In the genomic region with DNA sequence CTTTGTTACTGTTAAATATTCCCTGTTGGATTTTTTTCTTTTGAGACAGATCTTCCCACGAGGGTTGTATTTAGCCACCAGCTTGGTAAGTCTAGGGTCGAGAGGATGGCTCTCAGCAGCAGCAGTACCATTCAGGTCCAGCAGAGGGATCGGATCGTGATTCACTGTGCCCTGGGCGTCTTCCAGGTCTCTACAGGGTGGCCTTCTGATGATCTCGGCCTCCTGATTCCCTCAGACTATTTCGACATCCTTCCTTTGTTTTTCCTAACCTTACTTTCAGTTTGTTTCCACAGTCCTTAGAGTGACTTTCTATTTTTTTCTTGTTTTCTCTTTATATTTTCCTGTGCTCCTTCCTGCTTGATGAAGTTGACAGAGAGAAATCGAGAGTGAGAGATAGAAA, we compare ENCODE assay signal across 11 cellular contexts.
DNase-seq lines count a peak whose midpoint lies in the region; ATAC-seq, FAIRE-seq and TF ChIP-seq lines count a peak whose summit lies in the region.
"Had no signal": no experiment of that assay in that cellular context is flagged by ENCODE, and none has a peak within 500 bp of the region (broad histone marks: within the 10 kb centered on the region; RNA-seq: fewer than 3 reads in every experiment).

No MANE protein-coding gene starts in this region.

- no peaks in the 10 kb centered on the region for H3K27me3 Mint-ChIP-seq in natural killer cell (ENCODE audit: low read depth in 2 of 2)
- no peaks in the 10 kb centered on the region for H3K27me3 Mint-ChIP-seq in stimulated activated memory B cell treated with anti-CD40 and anti-IgM and Interleukin-4, amounts not matched to agents 10 μg/mL and 1 μg/mL and 100 μg/mL, for 72 hours

- no peak for FAIRE-seq in H54 (lab: Jason Lieb, UNC)

- peak; percentile 33 for TF ChIP-seq CTCF in C4-2B (conservative IDR thresholded peaks at IDR 0.05)
- TF ChIP-seq CTCF in natural killer cell (IDR thresholded peaks at IDR 0.05) = no peak

- ATAC-seq in natural killer cell = no peak
- ATAC-seq in stimulated activated memory B cell treated with anti-CD40 and anti-IgM and Interleukin-4, amounts not matched to agents 10 μg/mL and 1 μg/mL and 100 μg/mL, for 72 hours = no peak
- ATAC-seq in GM18519 (IDR thresholded peaks at IDR 0.05; ENCODE audit: low FRiP score, unreplicated experiment) = no peak
- ATAC-seq: activated naive CD4-positive, alpha-beta T cell treated with anti-CD3 and anti-CD28 coated beads, Interleukin-2, amount 50 U/mL, for 72 hours had no signal

- peak; percentile 52 for DNase-seq in H54 (ENCODE audit: insufficient read length, low spot score)
- peak; percentile 33 for DNase-seq in RPMI8226
- peak; percentile 19 for DNase-seq in germinal center (ENCODE audit: low spot score)
- DNase-seq in natural killer cell = no peak
- DNase-seq in SW480 (ENCODE audit: low spot score) = no peak
- DNase-seq: kidney glomerular epithelial cell had no signal

- intact Hi-C loops in natural killer cell (cut with micrococcal nuclease) = loop anchor here (10.0 kb wide), 2 partner anchors 549 to 939 kb away; no protein-coding TSS in a partner anchor

- peaks cover 78% of the 10 kb centered on the region for H3K36me3 Mint-ChIP-seq in natural killer cell
- peaks cover 83% of the 10 kb centered on the region for H3K36me3 Mint-ChIP-seq in stimulated activated memory B cell treated with anti-CD40 and anti-IgM and Interleukin-4, amounts not matched to agents 10 μg/mL and 1 μg/mL and 100 μg/mL, for 72 hours

- TF ChIP-seq POLR2A in H54 (IDR thresholded peaks at IDR 0.05; ENCODE audit: low read depth, low read length) = no peak

- H3K27ac ChIP-seq in C4-2B = no peak overlapping the region
- H3K27ac ChIP-seq: SK-N-MC had no signal

- H3K4me1 Mint-ChIP-seq in natural killer cell = peaks cover 0 to 5% of the 10 kb centered on the region in 2 donors
- H3K4me1 Mint-ChIP-seq in stimulated activated memory B cell treated with anti-CD40 and anti-IgM and Interleukin-4, amounts not matched to agents 10 μg/mL and 1 μg/mL and 100 μg/mL, for 72 hours = peaks cover 14% of the 10 kb centered on the region

- no peak overlapping the region for H3K4me3 Mint-ChIP-seq in natural killer cell
- H3K4me3 Mint-ChIP-seq in stimulated activated memory B cell treated with anti-CD40 and anti-IgM and Interleukin-4, amounts not matched to agents 10 μg/mL and 1 μg/mL and 100 μg/mL, for 72 hours = no peak overlapping the region

- H3K27ac Mint-ChIP-seq in natural killer cell = no peak overlapping the region
- H3K27ac Mint-ChIP-seq in stimulated activated memory B cell treated with anti-CD40 and anti-IgM and Interleukin-4, amounts not matched to agents 10 μg/mL and 1 μg/mL and 100 μg/mL, for 72 hours = no peak overlapping the region
- H3K27ac Mint-ChIP-seq: activated naive CD4-positive, alpha-beta T cell treated with anti-CD3 and anti-CD28 coated beads, Interleukin-2, amount 50 U/mL, for 72 hours had no signal

- peaks cover 26 to 31% of the 10 kb centered on the region in 2 donors for H3K9me3 Mint-ChIP-seq in natural killer cell
- peaks cover 41% of the 10 kb centered on the region for H3K9me3 Mint-ChIP-seq in stimulated activated memory B cell treated with anti-CD40 and anti-IgM and Interleukin-4, amounts not matched to agents 10 μg/mL and 1 μg/mL and 100 μg/mL, for 72 hours

Comparison
In these comparisons a context has a peak if more than half of its experiments do, and no peak if none do; other contexts are left out.
1. DNase-seq: peak in H54 (single experiment), RPMI8226 (single experiment) and germinal center (single experiment); none in natural killer cell (single experiment) and SW480 (single experiment).